ENCODE assay signal across 2 cellular contexts in the genomic region with DNA sequence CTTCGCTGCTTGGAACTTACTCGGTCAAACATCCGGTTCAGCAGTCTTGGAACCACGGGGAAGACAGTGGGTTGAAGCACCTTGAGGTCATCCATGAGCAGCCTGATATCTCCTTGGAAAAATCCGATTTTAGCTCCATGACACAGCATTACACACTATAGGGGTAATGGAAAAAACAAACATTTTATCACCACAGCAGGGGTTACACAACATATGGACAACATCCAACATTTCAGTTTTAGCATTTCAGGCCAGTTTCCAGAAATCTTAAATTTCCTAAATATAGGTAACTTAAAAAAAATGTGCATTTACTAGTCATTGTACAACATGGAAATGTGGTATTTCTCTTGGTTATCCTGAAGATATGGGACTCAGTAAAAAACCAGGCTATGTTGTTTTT.
A peak's percentile ranks its signal among the peaks of the same experiment; 100 is the strongest.
TF ChIP-seq lines count a peak whose summit lies in the region.

No MANE protein-coding gene starts in this region.

TF ChIP-seq in liver, 16 proteins besides CTCF, POLR2A, EP300 and RAD21:
- TF ChIP-seq FOXA1 (IDR thresholded peaks at IDR 0.05) = no peak
- TF ChIP-seq JUND (IDR thresholded peaks at IDR 0.05) = no peak
- peak; percentile 10 for TF ChIP-seq SP1 (IDR thresholded peaks at IDR 0.05)
- no peak for TF ChIP-seq TAF1 (conservative IDR thresholded peaks at IDR 0.05)
- TF ChIP-seq RXRA (IDR thresholded peaks at IDR 0.05) = peak; percentile 25 to 57
- no peak for TF ChIP-seq FOXA2 (IDR thresholded peaks at IDR 0.05)
- TF ChIP-seq EGR1 (IDR thresholded peaks at IDR 0.05; ENCODE audit: low read depth in 2 of 2) = no peak
- TF ChIP-seq GABPA (IDR thresholded peaks at IDR 0.05 in 1 of 2, conservative IDR thresholded peaks at IDR 0.05 in 1 of 2) = no peak
- no peak for TF ChIP-seq HNF4A (conservative IDR thresholded peaks at IDR 0.05)

TF ChIP-seq in HepG2, 621 proteins besides CTCF, POLR2A, EP300 and RAD21:
- TF ChIP-seq, protein P1, sequence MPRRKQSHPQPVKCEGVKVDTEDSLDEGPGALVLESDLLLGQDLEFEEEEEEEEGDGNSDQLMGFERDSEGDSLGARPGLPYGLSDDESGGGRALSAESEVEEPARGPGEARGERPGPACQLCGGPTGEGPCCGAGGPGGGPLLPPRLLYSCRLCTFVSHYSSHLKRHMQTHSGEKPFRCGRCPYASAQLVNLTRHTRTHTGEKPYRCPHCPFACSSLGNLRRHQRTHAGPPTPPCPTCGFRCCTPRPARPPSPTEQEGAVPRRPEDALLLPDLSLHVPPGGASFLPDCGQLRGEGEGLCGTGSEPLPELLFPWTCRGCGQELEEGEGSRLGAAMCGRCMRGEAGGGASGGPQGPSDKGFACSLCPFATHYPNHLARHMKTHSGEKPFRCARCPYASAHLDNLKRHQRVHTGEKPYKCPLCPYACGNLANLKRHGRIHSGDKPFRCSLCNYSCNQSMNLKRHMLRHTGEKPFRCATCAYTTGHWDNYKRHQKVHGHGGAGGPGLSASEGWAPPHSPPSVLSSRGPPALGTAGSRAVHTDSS (CRISPR knock-in tag; conservative IDR thresholded peaks at IDR 0.05) = no peak
- TF ChIP-seq MAFG (CRISPR knock-in tag; IDR thresholded peaks at IDR 0.05) (no peak), ZEB1 (IDR thresholded peaks at IDR 0.05; ENCODE audit: insufficient replicate concordance, low read depth) (no peak), CENPT (CRISPR knock-in tag; IDR thresholded peaks at IDR 0.05; ENCODE audit: low read depth) (no peak), SALL2 (CRISPR knock-in tag; IDR thresholded peaks at IDR 0.05) (no peak), RCOR2 (CRISPR knock-in tag; IDR thresholded peaks at IDR 0.05) (no peak), ZNF792 (CRISPR knock-in tag; IDR thresholded peaks at IDR 0.05) (no peak), ZNF589 (CRISPR knock-in tag; conservative IDR thresholded peaks at IDR 0.05) (no peak), ZNF282 (IDR thresholded peaks at IDR 0.05; ENCODE audit: partially characterized antibody) (no peak), SSRP1 (CRISPR knock-in tag; IDR thresholded peaks at IDR 0.05) (no peak), ZNF841 (CRISPR knock-in tag; IDR thresholded peaks at IDR 0.05; ENCODE audit: borderline replicate concordance) (no peak), CHD2 (IDR thresholded peaks at IDR 0.05; ENCODE audit: low read depth, low read length) (no peak)
- TF ChIP-seq, protein P2, sequence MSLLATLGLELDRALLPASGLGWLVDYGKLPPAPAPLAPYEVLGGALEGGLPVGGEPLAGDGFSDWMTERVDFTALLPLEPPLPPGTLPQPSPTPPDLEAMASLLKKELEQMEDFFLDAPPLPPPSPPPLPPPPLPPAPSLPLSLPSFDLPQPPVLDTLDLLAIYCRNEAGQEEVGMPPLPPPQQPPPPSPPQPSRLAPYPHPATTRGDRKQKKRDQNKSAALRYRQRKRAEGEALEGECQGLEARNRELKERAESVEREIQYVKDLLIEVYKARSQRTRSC (CRISPR knock-in tag; IDR thresholded peaks at IDR 0.05; ENCODE audit: low read depth) = no peak
- TF ChIP-seq, protein P3, sequence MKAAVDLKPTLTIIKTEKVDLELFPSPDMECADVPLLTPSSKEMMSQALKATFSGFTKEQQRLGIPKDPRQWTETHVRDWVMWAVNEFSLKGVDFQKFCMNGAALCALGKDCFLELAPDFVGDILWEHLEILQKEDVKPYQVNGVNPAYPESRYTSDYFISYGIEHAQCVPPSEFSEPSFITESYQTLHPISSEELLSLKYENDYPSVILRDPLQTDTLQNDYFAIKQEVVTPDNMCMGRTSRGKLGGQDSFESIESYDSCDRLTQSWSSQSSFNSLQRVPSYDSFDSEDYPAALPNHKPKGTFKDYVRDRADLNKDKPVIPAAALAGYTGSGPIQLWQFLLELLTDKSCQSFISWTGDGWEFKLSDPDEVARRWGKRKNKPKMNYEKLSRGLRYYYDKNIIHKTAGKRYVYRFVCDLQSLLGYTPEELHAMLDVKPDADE (CRISPR knock-in tag; IDR thresholded peaks at IDR 0.05) = no peak
